In genomic region chr16:83233153-83233552, GRCh38 we compare ENCODE assay signal across 20 cellular contexts.
A peak's percentile ranks its signal among the peaks of the same experiment; 100 is the strongest.
DNase-seq lines count a peak whose midpoint lies in the region; ATAC-seq and TF ChIP-seq lines count a peak whose summit lies in the region.
"Had no signal": no experiment of that assay in that cellular context is flagged by ENCODE, and none has a peak within 500 bp of the region (broad histone marks: within the 10 kb centered on the region; RNA-seq: fewer than 3 reads in every experiment).

No MANE protein-coding gene starts in this region.

- no peak overlapping the region for H4K8ac ChIP-seq in IMR-90 (ENCODE audit: low read depth in 2 of 2, low read length in 2 of 2)

- no peak overlapping the region for H3K4ac ChIP-seq in IMR-90 (ENCODE audit: low read depth, low read length)

- no peak overlapping the region for H2BK20ac ChIP-seq in IMR-90 (ENCODE audit: low read depth, low read length)

- H3K14ac ChIP-seq in IMR-90 (replicated peaks; ENCODE audit: low read depth, low read length): no peak overlapping the region

- H2BK15ac ChIP-seq in IMR-90 (ENCODE audit: low read depth, low read length): no peak overlapping the region

- no TSS peak for BruUV-seq in IMR-90 (replicated peaks; lab: Mats Ljungman, UMichigan)

- dilution Hi-C loops in IMR-90 (cut with HindIII; ENCODE audit: low sequenced_read_pairs, unreplicated experiment): no loop called here

- in situ Hi-C loops in IMR-90 (cut with MboI; ENCODE audit: low sequenced_read_pairs): no loop called here

- peak; percentile 45; the same call in 1 of the 2 replicates for ATAC-seq in IMR-90 (ENCODE audit: low read depth)
- ATAC-seq: HCT116, K562, PC-3 had no signal

- H2AK9ac ChIP-seq in IMR-90 (replicated peaks; ENCODE audit: low read depth, low read length, poor library complexity): no peak overlapping the region

- TF ChIP-seq RAD21 in IMR-90 (IDR thresholded peaks at IDR 0.05; ENCODE audit: low read length): no peak

- peaks cover 0 to 4% (median 0%) of the 10 kb centered on the region in 8 donors for H3K9me3 Mint-ChIP-seq in CD4-positive, alpha-beta memory T cell

- no peak overlapping the region for H3K27ac ChIP-seq in IMR-90 (ENCODE audit: insufficient read depth, low read length)
- H3K27ac ChIP-seq in sigmoid colon: no peak overlapping the region
- H3K27ac ChIP-seq in CD4-positive, alpha-beta memory T cell (ENCODE audit: low read depth, low read length): no peak overlapping the region
- H3K27ac ChIP-seq: SJSA1 had no signal

- H3K4me3 ChIP-seq in IMR-90 (ENCODE audit: insufficient read depth, low read depth, low read length) (no peak overlapping the region), sigmoid colon (no peak overlapping the region)
- H3K4me3 ChIP-seq in CD4-positive, alpha-beta memory T cell (ENCODE audit: low read length in 2 of 2): no peak overlapping the region
- H3K4me3 ChIP-seq: K562, SJSA1 had no signal

- no peak for TF ChIP-seq EP300 in sigmoid colon (IDR thresholded peaks at IDR 0.05)

- H3K23ac ChIP-seq in IMR-90 (ENCODE audit: low read depth, low read length): no peak overlapping the region

- no peaks in the 10 kb centered on the region for H3K27me3 ChIP-seq in IMR-90 (ENCODE audit: control insufficient read depth, insufficient read depth, low read length)
- H3K27me3 ChIP-seq in sigmoid colon: no peaks in the 10 kb centered on the region
- H3K27me3 ChIP-seq in CD4-positive, alpha-beta memory T cell (ENCODE audit: insufficient read depth, low read length): no peaks in the 10 kb centered on the region
- H3K27me3 ChIP-seq: SJSA1 had no signal

- DNase-seq in IMR-90 (peak; percentile 80), brain pericyte (ENCODE audit: low read depth, low spot score) (peak; percentile 39), hepatic stellate cell (ENCODE audit: low spot score) (peak; percentile 32), stromal cell of bone marrow (ENCODE audit: low read depth) (peak; percentile 21), sigmoid colon (no peak), SHP77 (lab: John Stamatoyannopoulos, UW) (no peak)
- no peak for DNase-seq in CD4-positive, alpha-beta memory T cell
- DNase-seq: ACHN; Calu3; CD4-positive, CD25-positive, alpha-beta regulatory T cell; DMS53; NCI-H1436; NCI-H2029; NCI-H2171 treated with DMSO at 0.1 percent for 48 hours; NCI-H774; PC-3 had no signal

- peaks cover 3% of the 10 kb centered on the region; the same call in 1 of the 2 replicates for H3K4me1 ChIP-seq in IMR-90 (ENCODE audit: control insufficient read depth, insufficient read depth, low read length)
- no peaks in the 10 kb centered on the region for H3K4me1 ChIP-seq in sigmoid colon
- no peaks in the 10 kb centered on the region for H3K4me1 ChIP-seq in CD4-positive, alpha-beta memory T cell (ENCODE audit: insufficient read depth, low read length)

- CTCF ChIA-PET in IMR-90 (lab: Yijun Ruan, JAX): interaction anchor here (1.2 kb wide), 1 partner anchor 17 kb away, joined by 4 read pairs; no protein-coding TSS in a partner anchor
- CTCF ChIA-PET in CD4-positive, alpha-beta memory T cell (lab: Charles Lee; ENCODE audit: partially characterized antibody): no interaction called here

- 20% methylated on average over 1 of the region's 8 CpGs; no CpG with 5 or more reads in 1 of the 2 experiments for WGBS in IMR-90 (ENCODE audit: extremely low coverage in 2 of 2, insufficient read length in 1 of 2), 2 experiments
- WGBS in sigmoid colon, 2 donors: 69 to 73% methylated on average over 8 of the region's 8 CpGs

- no peak overlapping the region for H2BK120ac ChIP-seq in IMR-90 (ENCODE audit: low read depth, low read length)

- H3K36me3 Mint-ChIP-seq in CD4-positive, alpha-beta memory T cell: no peaks in the 10 kb centered on the region
- H3K36me3 Mint-ChIP-seq: CD4-positive, CD25-positive, alpha-beta regulatory T cell had no signal

- H3K56ac ChIP-seq in IMR-90 (ENCODE audit: extremely low read depth, insufficient read depth, low read length): no peak overlapping the region

- H3K9me3 ChIP-seq in IMR-90 (ENCODE audit: control insufficient read depth, insufficient read depth, low read length) (no peaks in the 10 kb centered on the region), sigmoid colon (no peaks in the 10 kb centered on the region)
- H3K9me3 ChIP-seq in CD4-positive, alpha-beta memory T cell (ENCODE audit: control insufficient read depth in 1 of 2, low read length in 2 of 2): no peaks in the 10 kb centered on the region
- H3K9me3 ChIP-seq: SJSA1 had no signal

- H3K9me1 ChIP-seq in IMR-90 (ENCODE audit: insufficient read depth, low read length): peaks cover 10% of the 10 kb centered on the region

- intact Hi-C loops in IMR-90 (cut with micrococcal nuclease) (no loop called here), sigmoid colon (cut with DNase I) (no loop called here)
- intact Hi-C loops in CD4-positive, alpha-beta memory T cell (cut with micrococcal nuclease): no loop called here

- H3K27ac Mint-ChIP-seq in CD4-positive, alpha-beta memory T cell: no peak overlapping the region
- H3K27ac Mint-ChIP-seq: B cell; CD4-positive, CD25-positive, alpha-beta regulatory T cell had no signal

- no peak overlapping the region for H2AFZ ChIP-seq in IMR-90 (replicated peaks; ENCODE audit: low read length, poor library complexity)

- TF ChIP-seq POLR2A in IMR-90 (IDR thresholded peaks at IDR 0.05; ENCODE audit: low read depth, low read length): no peak
- no peak for TF ChIP-seq POLR2A in sigmoid colon (IDR thresholded peaks at IDR 0.05)

- H3K36me3 ChIP-seq in IMR-90 (ENCODE audit: control insufficient read depth, insufficient read depth, low read length): no peaks in the 10 kb centered on the region
- no peaks in the 10 kb centered on the region for H3K36me3 ChIP-seq in sigmoid colon
- H3K36me3 ChIP-seq in CD4-positive, alpha-beta memory T cell (ENCODE audit: insufficient read depth, low read length): no peaks in the 10 kb centered on the region
- H3K36me3 ChIP-seq: SJSA1 had no signal

- no peak overlapping the region for H4K5ac ChIP-seq in IMR-90 (ENCODE audit: low read depth, low read length)

- 0 out of 4 replicates have a peak, but pooled peaks cover 0 to 3% of the 10 kb centered on the region in 2 experiments for H3K79me1 ChIP-seq in IMR-90 (ENCODE audit: low read depth in 1 of 2, low read length in 2 of 2)

- no peak overlapping the region for H4K91ac ChIP-seq in IMR-90 (ENCODE audit: insufficient read depth, low read depth, low read length)

- H3K18ac ChIP-seq in IMR-90 (ENCODE audit: low read depth, low read length): no peak overlapping the region

- H3K4me3 Mint-ChIP-seq in CD4-positive, alpha-beta memory T cell: no peak overlapping the region
- H3K4me3 Mint-ChIP-seq: B cell; CD4-positive, CD25-positive, alpha-beta regulatory T cell had no signal

- H3K4me2 ChIP-seq in IMR-90 (ENCODE audit: low read depth, low read length): no peak overlapping the region

- peaks cover 1 to 5% of the 10 kb centered on the region in 2 donors for H3K27me3 Mint-ChIP-seq in CD4-positive, alpha-beta memory T cell
- H3K27me3 Mint-ChIP-seq: B cell had no signal

- H2AK5ac ChIP-seq in IMR-90 (ENCODE audit: low read depth, low read length): no peak overlapping the region

- no peak overlapping the region for H3K9ac ChIP-seq in IMR-90 (ENCODE audit: low read depth, low read length)

- H4K20me1 ChIP-seq in IMR-90 (ENCODE audit: insufficient read depth, low read length): peaks cover 7% of the 10 kb centered on the region; the same call in 1 of the 2 replicates

- TF ChIP-seq CTCF in IMR-90 (conservative IDR thresholded peaks at IDR 0.05; ENCODE audit: low read depth, low read length) (no peak), sigmoid colon (IDR thresholded peaks at IDR 0.05) (no peak)

- POLR2A ChIA-PET in IMR-90 (lab: Charles Lee; ENCODE audit: unreplicated experiment): no interaction called here
- POLR2A ChIA-PET in CD4-positive, alpha-beta memory T cell (lab: Charles Lee; ENCODE audit: partially characterized antibody): no interaction called here

- no peak overlapping the region for H2BK5ac ChIP-seq in IMR-90 (ENCODE audit: low read depth, low read length, poor library complexity, severe bottlenecking)

- H3K4me1 Mint-ChIP-seq in CD4-positive, alpha-beta memory T cell: no peaks in the 10 kb centered on the region
- H3K4me1 Mint-ChIP-seq: B cell; CD4-positive, CD25-positive, alpha-beta regulatory T cell had no signal

TF ChIP-seq in IMR-90, 13 proteins besides CTCF, POLR2A, EP300 and RAD21:
- TF ChIP-seq CHD1 (IDR thresholded peaks at IDR 0.05; ENCODE audit: low read depth, low read length) (no peak), USF2 (IDR thresholded peaks at IDR 0.05; ENCODE audit: low read depth, low read length) (no peak), MAZ (IDR thresholded peaks at IDR 0.05; ENCODE audit: borderline replicate concordance, low read depth, low read length) (no peak), MXI1 (IDR thresholded peaks at IDR 0.05; ENCODE audit: borderline replicate concordance, low read depth, low read length) (no peak), MAFK (IDR thresholded peaks at IDR 0.05; ENCODE audit: low read depth, low read length) (no peak), RCOR1 (IDR thresholded peaks at IDR 0.05; ENCODE audit: insufficient replicate concordance, low read length) (no peak), RFX5 (IDR thresholded peaks at IDR 0.05; ENCODE audit: low read depth, low read length) (no peak), FOS (IDR thresholded peaks at IDR 0.05; ENCODE audit: low read depth, low read length) (no peak)

Comparison
In these comparisons a context has a peak if more than half of its experiments do, and no peak if none do; other contexts are left out.
1. DNase-seq: peak in IMR-90 (single experiment), brain pericyte (single experiment), hepatic stellate cell (single experiment) and stromal cell of bone marrow (single experiment); none in sigmoid colon (single experiment), SHP77 (0 of 2) and CD4-positive, alpha-beta memory T cell (0 of 5).